In the genomic region with DNA sequence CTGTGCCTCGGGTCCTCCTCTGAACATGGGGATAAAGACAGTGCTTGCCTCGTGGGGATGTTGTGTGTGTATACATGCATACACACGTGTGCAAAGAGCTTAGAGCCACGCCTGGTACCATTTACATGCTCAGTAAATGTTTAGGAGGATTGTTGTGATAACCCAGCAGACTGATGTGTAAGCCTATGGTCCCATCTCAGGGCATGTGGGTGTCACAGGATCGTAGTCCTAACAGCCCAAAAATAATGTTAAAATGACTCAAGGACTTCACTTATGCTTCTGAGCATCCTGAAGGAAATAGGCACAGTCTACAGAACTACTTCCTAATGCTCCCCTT, we compare ENCODE assay signal across 22 cellular contexts. TPM values are rescaled to one million over a fixed set of nuclear protein-coding genes. Genes with fewer than 3 reads are reported as not detected.
"Had no signal": no experiment of that assay in that cellular context is flagged by ENCODE, and none has a peak within 500 bp of the region (broad histone marks: within the 10 kb centered on the region; RNA-seq: fewer than 3 reads in every experiment).

No MANE protein-coding gene starts in this region.

- H3K4me3 ChIP-seq: gastroesophageal sphincter, lung, prostate gland, tibial nerve, vagina had no signal

- H3K36me3 ChIP-seq: gastroesophageal sphincter, heart right ventricle, prostate gland, tibial nerve, vagina had no signal

- H3K9me3 ChIP-seq: gastroesophageal sphincter, heart right ventricle, prostate gland, tibial nerve, vagina had no signal

- H3K27ac ChIP-seq: epithelial cell of prostate, gastroesophageal sphincter, prostate gland, vagina had no signal

- DNase-seq: activated B cell treated with CpG ODN at 0.5 μM for 24 hours; activated CD4-positive, alpha-beta T cell treated with anti-CD3 and anti-CD28 coated beads, Interleukin-2, amount 10 ng/mL, durations not matched to agents 24 days and 14 days; activated CD8-positive, alpha-beta memory T cell treated with anti-CD3 and anti-CD28 coated beads, Interleukin-2, amount 50 U/mL, for 4 hours; activated CD8-positive, alpha-beta T cell treated with anti-CD3 and anti-CD28 coated beads, Interleukin-2, amount 10 ng/mL, durations not matched to agents 7 days and 5 days; activated gamma-delta T cell; activated T-cell treated with anti-CD3 and anti-CD28 coated beads, Interleukin-2, amount 50 U/mL, for 48 hours; midbrain; naive B cell; stimulated activated CD4-positive, alpha-beta T cell treated with anti-CD3 and anti-CD28 coated beads, Interleukin-4, amount 100 ng/mL, for 4 hours; stimulated activated CD8-positive, alpha-beta memory T cell treated with anti-CD3 and anti-CD28 coated beads, Interleukin-4, amount 100 ng/mL, for 48 hours; stimulated activated naive CD4-positive, alpha-beta T cell treated with Interleukin-2 at 50 U/mL for 16 hours; T-helper 17 cell had no signal

- ATAC-seq: activated CD8-positive, alpha-beta T cell treated with anti-CD3 and anti-CD28 coated beads, Interleukin-2, amount 10 ng/mL, durations not matched to agents 7 days and 5 days; left colon; T-helper 17 cell had no signal

- H3K27me3 ChIP-seq: tibial nerve, vagina had no signal

- H3K4me1 ChIP-seq: prostate gland had no signal

RNA-seq across cellular contexts. Expression of a gene that starts 12.4 kb away (rescaled TPM):
- total RNA-seq: activated B cell treated with CpG ODN at 0.5 μM for 24 hours; activated CD4-positive, alpha-beta T cell treated with anti-CD3 and anti-CD28 coated beads, Interleukin-2, amount 10 ng/mL, durations not matched to agents 24 days and 14 days; activated CD8-positive, alpha-beta T cell treated with anti-CD3 and anti-CD28 coated beads, Interleukin-2, amount 10 ng/mL, durations not matched to agents 7 days and 5 days; dermis microvascular lymphatic vessel endothelial cell; left colon; T-helper 17 cell; vagina had no signal
- polyA plus RNA-seq: small intestine had no signal

RNA-seq across cellular contexts. Expression of a gene that starts 31.0 kb away (rescaled TPM):
- total RNA-seq: activated B cell treated with CpG ODN at 0.5 μM for 24 hours; activated CD4-positive, alpha-beta T cell treated with anti-CD3 and anti-CD28 coated beads, Interleukin-2, amount 10 ng/mL, durations not matched to agents 24 days and 14 days; activated CD8-positive, alpha-beta T cell treated with anti-CD3 and anti-CD28 coated beads, Interleukin-2, amount 10 ng/mL, durations not matched to agents 7 days and 5 days; dermis microvascular lymphatic vessel endothelial cell; T-helper 17 cell had no signal

RNA-seq across cellular contexts. Expression of a gene that starts 54.7 kb away (rescaled TPM):
- total RNA-seq: activated B cell treated with CpG ODN at 0.5 μM for 24 hours; activated CD4-positive, alpha-beta T cell treated with anti-CD3 and anti-CD28 coated beads, Interleukin-2, amount 10 ng/mL, durations not matched to agents 24 days and 14 days; activated CD8-positive, alpha-beta T cell treated with anti-CD3 and anti-CD28 coated beads, Interleukin-2, amount 10 ng/mL, durations not matched to agents 7 days and 5 days; left colon; T-helper 17 cell had no signal
